ENCODE assay signal across 1 cellular context in the genomic region with DNA sequence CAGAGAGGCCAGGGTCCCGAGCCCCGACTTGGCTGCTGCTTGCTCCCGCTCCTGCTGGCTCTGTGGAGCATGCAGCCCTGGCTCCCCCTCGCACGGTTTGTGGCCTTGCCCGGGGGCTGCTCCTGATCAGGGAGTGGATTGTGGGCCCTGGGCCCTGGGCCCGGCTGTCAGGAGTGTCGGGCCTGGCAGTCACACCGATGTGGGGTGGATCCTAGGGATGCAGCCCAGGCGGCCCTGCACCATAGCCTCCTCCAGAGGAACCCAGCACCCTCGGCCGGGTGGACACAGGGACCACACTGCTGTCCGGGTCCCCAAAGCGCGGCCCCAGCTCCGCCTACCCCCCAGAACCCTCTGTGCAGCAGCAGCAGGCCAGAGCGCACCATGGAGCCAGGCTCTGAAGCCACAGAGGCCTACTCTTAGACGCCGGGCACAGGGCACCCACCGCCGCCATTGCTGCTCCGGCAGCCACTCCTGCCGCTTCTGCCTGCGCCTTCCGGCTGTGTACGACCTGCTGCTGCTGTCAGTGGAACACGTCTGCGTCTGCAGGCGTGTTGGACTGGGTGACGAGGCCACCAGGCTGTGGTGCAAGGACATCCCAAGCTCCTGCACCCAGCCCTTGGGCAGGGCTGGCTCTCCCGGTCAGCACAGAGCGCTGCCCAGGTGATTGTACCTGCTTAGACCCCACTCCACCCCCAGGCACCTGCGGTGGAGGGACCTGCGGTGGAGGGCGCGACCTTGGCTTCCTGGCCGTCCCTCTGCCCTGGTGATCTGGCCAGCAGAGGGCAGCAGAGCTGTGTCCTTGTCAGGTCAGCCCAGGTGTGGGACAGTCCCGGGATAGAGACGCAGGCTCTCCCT.
TF ChIP-seq lines count a peak whose summit lies in the region.

No MANE protein-coding gene starts in this region.

TF ChIP-seq in H1, 55 proteins besides CTCF, POLR2A, EP300 and RAD21 (continued from another document):
- TF ChIP-seq, protein P1, sequence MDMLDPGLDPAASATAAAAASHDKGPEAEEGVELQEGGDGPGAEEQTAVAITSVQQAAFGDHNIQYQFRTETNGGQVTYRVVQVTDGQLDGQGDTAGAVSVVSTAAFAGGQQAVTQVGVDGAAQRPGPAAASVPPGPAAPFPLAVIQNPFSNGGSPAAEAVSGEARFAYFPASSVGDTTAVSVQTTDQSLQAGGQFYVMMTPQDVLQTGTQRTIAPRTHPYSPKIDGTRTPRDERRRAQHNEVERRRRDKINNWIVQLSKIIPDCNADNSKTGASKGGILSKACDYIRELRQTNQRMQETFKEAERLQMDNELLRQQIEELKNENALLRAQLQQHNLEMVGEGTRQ (IDR thresholded peaks at IDR 0.05; ENCODE audit: low read length), result no peak
- peak; percentile 83; the same call in 1 of the 2 replicates for TF ChIP-seq GABPA (IDR thresholded peaks at IDR 0.05; ENCODE audit: borderline replicate concordance, insufficient read depth, low read length)
- TF ChIP-seq SIN3A (conservative IDR thresholded peaks at IDR 0.05 in 1 of 2, IDR thresholded peaks at IDR 0.05 in 1 of 2; ENCODE audit: low read depth in 1 of 2, low read length in 2 of 2), result peak in 1 of 2 experiments; percentile 49; a peak in 1 of 4 replicates
